Comparison of ENCODE assay signal across 8 cellular contexts in genomic region chr4:36399762-36400353, GRCh38.
DNase-seq lines count a peak whose midpoint lies in the region; ATAC-seq lines count a peak whose summit lies in the region.

No MANE protein-coding gene starts in this region.

- no peak overlapping the region for H3K4me3 ChIP-seq in CD4-positive, alpha-beta memory T cell (ENCODE audit: low read length in 2 of 2)
- no peak overlapping the region for H3K4me3 ChIP-seq in Karpas-422 (ENCODE audit: low read length)

- no peak overlapping the region for H3K4me2 ChIP-seq in Karpas-422 (ENCODE audit: low read depth, low read length, poor library complexity, severe bottlenecking)

- no peak overlapping the region for H3K27ac Mint-ChIP-seq in CD4-positive, alpha-beta memory T cell
- no peak overlapping the region for H3K27ac Mint-ChIP-seq in activated CD4-positive, alpha-beta memory T cell treated with anti-CD3 and anti-CD28 coated beads, Interleukin-2, amount 10 ng/mL, durations not matched to agents 7 days and 5 days

- H3K9me3 Mint-ChIP-seq in CD4-positive, alpha-beta memory T cell: peaks cover 0 to 1% (median 0%) of the 10 kb centered on the region in 8 donors
- H3K9me3 Mint-ChIP-seq in activated CD4-positive, alpha-beta memory T cell treated with anti-CD3 and anti-CD28 coated beads, Interleukin-2, amount 10 ng/mL, durations not matched to agents 7 days and 5 days: no peaks in the 10 kb centered on the region

- H3K9ac ChIP-seq in Karpas-422 (ENCODE audit: low read length): no peak overlapping the region

- peaks cover 5% of the 10 kb centered on the region for H3K4me1 ChIP-seq in CD4-positive, alpha-beta memory T cell (ENCODE audit: insufficient read depth, low read length)
- no peaks in the 10 kb centered on the region for H3K4me1 ChIP-seq in Karpas-422 (ENCODE audit: low read length)

- no peak overlapping the region for H2AFZ ChIP-seq in Karpas-422 (ENCODE audit: low read length)

- no peak overlapping the region for H3K4me3 Mint-ChIP-seq in CD4-positive, alpha-beta memory T cell
- H3K4me3 Mint-ChIP-seq in activated CD4-positive, alpha-beta memory T cell treated with anti-CD3 and anti-CD28 coated beads, Interleukin-2, amount 10 ng/mL, durations not matched to agents 7 days and 5 days: no peak overlapping the region

- H3K27ac ChIP-seq in CD4-positive, alpha-beta memory T cell (ENCODE audit: low read depth, low read length): no peak overlapping the region
- H3K27ac ChIP-seq in Karpas-422 (ENCODE audit: low read length): no peak overlapping the region

- H3K9me3 ChIP-seq in CD4-positive, alpha-beta memory T cell (ENCODE audit: control insufficient read depth in 1 of 2, low read length in 2 of 2): no peaks in the 10 kb centered on the region
- no peaks in the 10 kb centered on the region for H3K9me3 ChIP-seq in Karpas-422 (ENCODE audit: low read length)

- no peaks in the 10 kb centered on the region for H3K9me2 ChIP-seq in Karpas-422 (replicated peaks; ENCODE audit: insufficient read depth, low read length)

- H3K36me3 ChIP-seq in CD4-positive, alpha-beta memory T cell (ENCODE audit: insufficient read depth, low read length): no peaks in the 10 kb centered on the region
- H3K36me3 ChIP-seq in Karpas-422 (ENCODE audit: insufficient read depth, low read length): no peaks in the 10 kb centered on the region

- peak; percentile 44 to 60 (median 52) for DNase-seq in CD4-positive, alpha-beta memory T cell
- DNase-seq in Karpas-422 (peak; percentile 60), globus pallidus (ENCODE audit: low spot score) (peak; percentile 66), NCI-H774 (lab: John Stamatoyannopoulos, UW) (no peak), NCI-H345 (lab: John Stamatoyannopoulos, UW) (no peak)
- DNase-seq in activated CD4-positive, alpha-beta memory T cell treated with anti-CD3 and anti-CD28 coated beads, Interleukin-2, amount 10 ng/mL, durations not matched to agents 7 days and 5 days: peak; percentile 44
- DNase-seq in stimulated activated CD4-positive, alpha-beta T cell treated with anti-CD3 and anti-CD28 coated beads, Interleukin-2, amount 100 ng/mL, for 48 hours: peak; percentile 41 to 50

- intact Hi-C loops in CD4-positive, alpha-beta memory T cell (cut with micrococcal nuclease): loop anchor here (1.0 kb wide), 2 partner anchors 14 to 49 kb away; no protein-coding TSS in a partner anchor

- H3K27me3 ChIP-seq in CD4-positive, alpha-beta memory T cell (ENCODE audit: insufficient read depth, low read length): no peaks in the 10 kb centered on the region
- no peaks in the 10 kb centered on the region for H3K27me3 ChIP-seq in Karpas-422 (ENCODE audit: low read length)

- POLR2A ChIA-PET in CD4-positive, alpha-beta memory T cell (lab: Charles Lee; ENCODE audit: partially characterized antibody): interaction anchor here (0.8 to 2.5 kb wide), 8 partner anchors 13 to 192 kb away, joined by 3 to 17 read pairs (median 3); partner anchors contain the start of gene ARAP2
- POLR2A ChIA-PET in activated CD4-positive, alpha-beta memory T cell treated with anti-CD3 and anti-CD28 coated beads, Interleukin-2, amount 10 ng/mL, durations not matched to agents 7 days and 5 days (lab: Charles Lee): interaction anchor here (0.7 to 2.3 kb wide), 6 partner anchors 14 to 210 kb away, joined by 3 to 11 read pairs (median 4); partner anchors contain the start of gene ARAP2

- CTCF ChIA-PET in CD4-positive, alpha-beta memory T cell (lab: Charles Lee; ENCODE audit: partially characterized antibody): interaction anchor here (0.6 to 4.7 kb wide), 41 partner anchors 10 to 325 kb away, joined by 3 to 105 read pairs (median 5); partner anchors contain the start of gene ARAP2
- CTCF ChIA-PET in activated CD4-positive, alpha-beta memory T cell treated with anti-CD3 and anti-CD28 coated beads, Interleukin-2, amount 10 ng/mL, durations not matched to agents 7 days and 5 days (lab: Charles Lee): interaction anchor here (0.6 to 4.1 kb wide), 29 partner anchors 11 to 465 kb away, joined by 3 to 61 read pairs (median 6); partner anchors contain the start of genes ARAP2 and DTHD1

- H4K20me1 ChIP-seq in Karpas-422 (ENCODE audit: insufficient read depth, low read depth, low read length): no peaks in the 10 kb centered on the region

- H3K79me2 ChIP-seq in Karpas-422 (ENCODE audit: low read length): no peaks in the 10 kb centered on the region

- no peaks in the 10 kb centered on the region for H3K27me3 Mint-ChIP-seq in CD4-positive, alpha-beta memory T cell
- H3K27me3 Mint-ChIP-seq in activated CD4-positive, alpha-beta memory T cell treated with anti-CD3 and anti-CD28 coated beads, Interleukin-2, amount 10 ng/mL, durations not matched to agents 7 days and 5 days: peaks cover 21% of the 10 kb centered on the region

- H3K4me1 Mint-ChIP-seq in CD4-positive, alpha-beta memory T cell: peaks cover 4 to 8% (median 5%) of the 10 kb centered on the region in 4 donors
- H3K4me1 Mint-ChIP-seq in activated CD4-positive, alpha-beta memory T cell treated with anti-CD3 and anti-CD28 coated beads, Interleukin-2, amount 10 ng/mL, durations not matched to agents 7 days and 5 days: peaks cover 6% of the 10 kb centered on the region

- peak; percentile 64 for ATAC-seq in GM19372 (IDR thresholded peaks at IDR 0.05; ENCODE audit: low read depth, unreplicated experiment)

- H3K36me3 Mint-ChIP-seq in CD4-positive, alpha-beta memory T cell: no peaks in the 10 kb centered on the region
- no peaks in the 10 kb centered on the region for H3K36me3 Mint-ChIP-seq in activated CD4-positive, alpha-beta memory T cell treated with anti-CD3 and anti-CD28 coated beads, Interleukin-2, amount 10 ng/mL, durations not matched to agents 7 days and 5 days (ENCODE audit: low read depth)

Comparison
In these comparisons a context has a peak if more than half of its experiments do, and no peak if none do; other contexts are left out.
1. DNase-seq: peak in CD4-positive, alpha-beta memory T cell (5 of 5), Karpas-422 (single experiment), activated CD4-positive, alpha-beta memory T cell treated with anti-CD3 and anti-CD28 coated beads, Interleukin-2, amount 10 ng/mL, durations not matched to agents 7 days and 5 days (single experiment), globus pallidus (single experiment) and stimulated activated CD4-positive, alpha-beta T cell treated with anti-CD3 and anti-CD28 coated beads, Interleukin-2, amount 100 ng/mL, for 48 hours (2 of 2); none in NCI-H774 (single experiment) and NCI-H345 (single experiment).